22 cellular contexts compared by ENCODE assay signal in the genomic region with DNA sequence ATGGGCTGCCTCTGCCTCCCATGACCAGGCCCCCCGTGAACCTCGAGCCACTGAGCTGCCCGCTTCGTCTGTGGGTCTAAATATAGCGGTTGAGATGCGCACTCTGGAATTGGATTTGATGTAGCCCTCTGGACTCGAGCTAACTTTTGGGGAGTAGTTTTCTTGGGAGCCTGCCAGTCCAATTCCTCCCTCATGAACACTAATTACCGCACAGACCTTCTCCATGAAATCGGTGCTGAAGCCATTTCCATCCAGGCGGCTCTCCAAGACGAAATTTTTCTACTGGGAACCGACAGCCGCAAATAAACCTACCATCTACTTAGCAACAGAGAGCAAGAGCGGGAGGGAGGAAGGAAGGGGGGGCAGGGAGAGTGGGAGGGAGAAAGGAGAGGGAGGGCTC.
DNase-seq lines count a peak whose midpoint lies in the region; TF ChIP-seq lines count a peak whose summit lies in the region.
"Had no signal": no experiment of that assay in that cellular context is flagged by ENCODE, and none has a peak within 500 bp of the region (broad histone marks: within the 10 kb centered on the region; RNA-seq: fewer than 3 reads in every experiment).

No MANE protein-coding gene starts in this region.

- H4K20me1 ChIP-seq in MM.1S (ENCODE audit: insufficient read depth, low read length), result no peaks in the 10 kb centered on the region
- no peaks in the 10 kb centered on the region for H4K20me1 ChIP-seq in GM23248 (ENCODE audit: insufficient read depth)

- H3K27ac ChIP-seq in dorsolateral prefrontal cortex (peak overlapping the region in 35 of 59 donors; percentile 2 to 86 (median 64)), MM.1S (ENCODE audit: low read length) (no peak overlapping the region), GM23248 (no peak overlapping the region)

- POLR2A ChIA-PET in activated CD4-positive, alpha-beta memory T cell treated with anti-CD3 and anti-CD28 coated beads for 36 hours (lab: Charles Lee), result no interaction called here

- no peaks in the 10 kb centered on the region for H3K27me3 ChIP-seq in dorsolateral prefrontal cortex
- H3K27me3 ChIP-seq in MM.1S (replicated peaks; ENCODE audit: insufficient read depth, low read length), result no peaks in the 10 kb centered on the region
- no peaks in the 10 kb centered on the region; the same call in 1 of the 2 replicates for H3K27me3 ChIP-seq in GM23248 (replicated peaks; ENCODE audit: insufficient read depth)

- no peak overlapping the region for H3K4me3 Mint-ChIP-seq in activated CD4-positive, alpha-beta memory T cell treated with anti-CD3 and anti-CD28 coated beads for 36 hours
- H3K4me3 Mint-ChIP-seq: CD14-positive monocyte had no signal

- H3K4me1 ChIP-seq in MM.1S (ENCODE audit: low read length), result no peaks in the 10 kb centered on the region
- no peaks in the 10 kb centered on the region for H3K4me1 ChIP-seq in GM23248 (ENCODE audit: insufficient read depth)

- H2AFZ ChIP-seq in MM.1S (ENCODE audit: low read length), result no peak overlapping the region
- H2AFZ ChIP-seq in GM23248, result no peak overlapping the region

- TF ChIP-seq CTCF in dorsolateral prefrontal cortex (IDR thresholded peaks at IDR 0.05 in 54 of 56, conservative IDR thresholded peaks at IDR 0.05 in 2 of 56; ENCODE audit: low read depth in 1 of 56, partially characterized antibody in 56 of 56) (no peak), MM.1S (IDR thresholded peaks at IDR 0.05; ENCODE audit: low read length) (no peak)

- H3F3A ChIP-seq in MM.1S (ENCODE audit: insufficient read depth, low read length) (no peaks in the 10 kb centered on the region), GM23248 (ENCODE audit: insufficient read depth) (no peaks in the 10 kb centered on the region)

- H3K36me3 Mint-ChIP-seq in activated CD4-positive, alpha-beta memory T cell treated with anti-CD3 and anti-CD28 coated beads for 36 hours, result no peaks in the 10 kb centered on the region
- H3K36me3 Mint-ChIP-seq: CD14-positive monocyte had no signal

- no peaks in the 10 kb centered on the region for H3K9me3 Mint-ChIP-seq in activated CD4-positive, alpha-beta memory T cell treated with anti-CD3 and anti-CD28 coated beads for 36 hours

- CTCF ChIA-PET in activated CD4-positive, alpha-beta memory T cell treated with anti-CD3 and anti-CD28 coated beads for 36 hours (lab: Charles Lee), result no interaction called here

- intact Hi-C loops in dorsolateral prefrontal cortex (cut with DNase I), result no loop called here
- intact Hi-C loops in activated CD4-positive, alpha-beta memory T cell treated with anti-CD3 and anti-CD28 coated beads for 36 hours (cut with micrococcal nuclease), result no loop called here

- H3K9me2 ChIP-seq in MM.1S (replicated peaks; ENCODE audit: insufficient read depth, low read length) (no peaks in the 10 kb centered on the region), GM23248 (ENCODE audit: insufficient read depth) (no peaks in the 10 kb centered on the region)

- H3K9me3 ChIP-seq in MM.1S (replicated peaks; ENCODE audit: insufficient read depth, low read length) (no peaks in the 10 kb centered on the region), GM23248 (ENCODE audit: low read depth) (no peaks in the 10 kb centered on the region)

- no peaks in the 10 kb centered on the region for H3K36me3 ChIP-seq in MM.1S (replicated peaks; ENCODE audit: insufficient read depth, low read length)
- H3K36me3 ChIP-seq in GM23248 (ENCODE audit: low read depth), result no peaks in the 10 kb centered on the region

- peak in 33 of 56 donors; percentile 6 to 65 (median 31) for DNase-seq in amygdala (lab: John Stamatoyannopoulos, UW)
- DNase-seq in dorsolateral prefrontal cortex, result peak in 1 of 10 donors; percentile 57
- DNase-seq in middle frontal gyrus (ENCODE audit: extremely low spot score, low spot score), result peak; percentile 49
- peak; percentile 50 for DNase-seq in putamen (ENCODE audit: low spot score)
- DNase-seq in MM.1S, result no peak
- no peak for DNase-seq in GM23248
- no peak for DNase-seq in activated T-cell treated with anti-CD3 and anti-CD28 coated beads, Interleukin-2, amount 50 U/mL, for 1 hour
- DNase-seq in activated CD4-positive, alpha-beta memory T cell treated with anti-CD3 and anti-CD28 coated beads for 36 hours, result no peak
- DNase-seq: 8988T; AML-193; GDM1; GOT3; KG1; NCI-H1105; NCI-H146; NCI-H2029 treated with DMSO at 0.1 percent for 48 hours; NCI-H226; NCI-H510A treated with DMSO at 0.1 percent for 48 hours; NCI-H748 treated with DMSO at 0.1 percent for 48 hours; NK-92 treated with Interleukin-12 subunit alpha and Interleukin-12 subunit beta, amount 100 ng/mL, for 24 hours; SIG-M5 had no signal

- no peaks in the 10 kb centered on the region for H3K79me2 ChIP-seq in MM.1S (ENCODE audit: low read length)
- no peaks in the 10 kb centered on the region for H3K79me2 ChIP-seq in GM23248 (ENCODE audit: insufficient read depth)

- H3K4me1 Mint-ChIP-seq in activated CD4-positive, alpha-beta memory T cell treated with anti-CD3 and anti-CD28 coated beads for 36 hours (ENCODE audit: low read depth), result no peaks in the 10 kb centered on the region
- H3K4me1 Mint-ChIP-seq: CD14-positive monocyte had no signal

- in situ Hi-C loops in GM23248 (cut with MboI), result no loop called here

- H3K9ac ChIP-seq in MM.1S (ENCODE audit: low read length) (no peak overlapping the region), GM23248 (no peak overlapping the region)

- WGBS in GM23248 (ENCODE audit: low coverage in 1 of 2, low lambda C conversion rate in 2 of 2, missing lambda C conversion rate in 2 of 2), 2 experiments, result 65 to 67% methylated on average over 14 of the region's 14 CpGs

- H3K4me3 ChIP-seq in dorsolateral prefrontal cortex, result no peak overlapping the region
- no peak overlapping the region for H3K4me3 ChIP-seq in MM.1S (ENCODE audit: low read length)
- no peak overlapping the region for H3K4me3 ChIP-seq in GM23248

- H3K27ac Mint-ChIP-seq in activated CD4-positive, alpha-beta memory T cell treated with anti-CD3 and anti-CD28 coated beads for 36 hours, result no peak overlapping the region
- H3K27ac Mint-ChIP-seq: CD14-positive monocyte had no signal

- H3K4me2 ChIP-seq in MM.1S (ENCODE audit: low read depth, low read length) (no peak overlapping the region), GM23248 (ENCODE audit: unreplicated experiment) (no peak overlapping the region)

- H3K27me3 Mint-ChIP-seq in activated CD4-positive, alpha-beta memory T cell treated with anti-CD3 and anti-CD28 coated beads for 36 hours, result peaks cover 11% of the 10 kb centered on the region

Comparison
In these comparisons a context has a peak if more than half of its experiments do, and no peak if none do; other contexts are left out.
1. DNase-seq: peak in amygdala (33 of 56), middle frontal gyrus (single experiment) and putamen (single experiment); none in MM.1S (single experiment), GM23248 (single experiment), activated T-cell treated with anti-CD3 and anti-CD28 coated beads, Interleukin-2, amount 50 U/mL, for 1 hour (single experiment) and activated CD4-positive, alpha-beta memory T cell treated with anti-CD3 and anti-CD28 coated beads for 36 hours (single experiment).
2. H3K27ac ChIP-seq: peak in dorsolateral prefrontal cortex (35 of 59); none in MM.1S (single experiment) and GM23248 (single experiment).